Comparison of ENCODE assay signal across 13 cellular contexts in genomic region chr5:38515648-38516047, GRCh38. TPM values are rescaled to one million over a fixed set of nuclear protein-coding genes. Genes with fewer than 3 reads are reported as not detected.
A peak's percentile ranks its signal among the peaks of the same experiment; 100 is the strongest.
DNase-seq lines count a peak whose midpoint lies in the region; ATAC-seq and TF ChIP-seq lines count a peak whose summit lies in the region.
"Had no signal": no experiment of that assay in that cellular context is flagged by ENCODE, and none has a peak within 500 bp of the region (broad histone marks: within the 10 kb centered on the region; RNA-seq: fewer than 3 reads in every experiment).

No MANE protein-coding gene starts in this region.

- ATAC-seq in HG02885 (IDR thresholded peaks at IDR 0.05; ENCODE audit: poor library complexity, unreplicated experiment) (no peak), WTC11 (no peak)
- ATAC-seq: gastrocnemius medialis, pancreas, T-helper 17 cell had no signal

- H3K27ac ChIP-seq in RWPE1 = no peak overlapping the region
- H3K27ac ChIP-seq: gastrocnemius medialis, pancreas had no signal

- no peaks in the 10 kb centered on the region for H3K4me1 Mint-ChIP-seq in WTC11
- H3K4me1 Mint-ChIP-seq: B cell, T-helper 17 cell had no signal

- H3K9me3 Mint-ChIP-seq in WTC11 = peaks cover 6% of the 10 kb centered on the region; the same call in 1 of the 2 replicates

- H3K36me3 Mint-ChIP-seq in WTC11 = peaks cover 6% of the 10 kb centered on the region; the same call in 1 of the 2 replicates

- no peak overlapping the region for H3K4me3 ChIP-seq in fibroblast of the aortic adventitia (ENCODE audit: low read depth, low read length)
- H3K4me3 ChIP-seq in retinal pigment epithelial cell (ENCODE audit: low read length) = no peak overlapping the region
- H3K4me3 ChIP-seq: gastrocnemius medialis, pancreas had no signal

- CTCF ChIA-PET in RWPE1 (lab: Yijun Ruan, JAX) = interaction anchor here (0.7 to 1.5 kb wide), 2 partner anchors 74 to 306 kb away, joined by 4 to 6 read pairs; no protein-coding TSS in a partner anchor
- CTCF ChIA-PET in WTC11 (lab: Charles Lee) = interaction anchor here (1.0 to 1.6 kb wide), 5 partner anchors 10 to 235 kb away, joined by 3 to 15 read pairs (median 4); no protein-coding TSS in a partner anchor

- DNase-seq in NCI-H2107 treated with DMSO at 0.1 percent for 48 hours (lab: John Stamatoyannopoulos, UW; ENCODE audit: unreplicated experiment) (peak; percentile 20), NCI-H2107 (lab: John Stamatoyannopoulos, UW) (no peak), RWPE1 (ENCODE audit: low spot score) (peak; percentile 33), fibroblast of the aortic adventitia (ENCODE audit: low read depth) (peak; percentile 34), retinal pigment epithelial cell (ENCODE audit: low read depth) (no peak), 8988T (no peak), WTC11 (ENCODE audit: low spot score) (no peak)
- DNase-seq: gastrocnemius medialis, NCI-H1105 treated with DMSO at 0.1 percent for 48 hours, pancreas, T-helper 17 cell had no signal

- no peak overlapping the region for H3K27ac Mint-ChIP-seq in WTC11
- H3K27ac Mint-ChIP-seq: B cell, T-helper 17 cell had no signal

- H3K4me3 Mint-ChIP-seq in WTC11 = no peak overlapping the region
- H3K4me3 Mint-ChIP-seq: B cell, T-helper 17 cell had no signal

- TF ChIP-seq CTCF in RWPE1 (conservative IDR thresholded peaks at IDR 0.05; ENCODE audit: low read depth) = peak; percentile 14; the same call in 1 of the 2 replicates
- TF ChIP-seq CTCF in fibroblast of the aortic adventitia (IDR thresholded peaks at IDR 0.05; ENCODE audit: insufficient read depth, low read length) = peak; percentile 42
- peak; percentile 70 for TF ChIP-seq CTCF in retinal pigment epithelial cell (conservative IDR thresholded peaks at IDR 0.05; ENCODE audit: low read depth, low read length)
- no peak for TF ChIP-seq CTCF in WTC11 (IDR thresholded peaks at IDR 0.05)

- no peaks in the 10 kb centered on the region for H3K27me3 Mint-ChIP-seq in WTC11 (ENCODE audit: low read depth)

- POLR2A ChIA-PET in RWPE1 (lab: Yijun Ruan, JAX; ENCODE audit: low non-redundant PET) (no interaction called here), WTC11 (lab: Charles Lee) (no interaction called here)

TF ChIP-seq in WTC11, 78 proteins besides CTCF, POLR2A, EP300 and RAD21:
- TF ChIP-seq CREM (CRISPR knock-in tag; IDR thresholded peaks at IDR 0.05) = no peak
- TF ChIP-seq ZNF219 (CRISPR knock-in tag; IDR thresholded peaks at IDR 0.05; ENCODE audit: borderline replicate concordance) = no peak
- TF ChIP-seq TEAD1 (CRISPR knock-in tag; IDR thresholded peaks at IDR 0.05) = no peak
- TF ChIP-seq, protein P1, sequence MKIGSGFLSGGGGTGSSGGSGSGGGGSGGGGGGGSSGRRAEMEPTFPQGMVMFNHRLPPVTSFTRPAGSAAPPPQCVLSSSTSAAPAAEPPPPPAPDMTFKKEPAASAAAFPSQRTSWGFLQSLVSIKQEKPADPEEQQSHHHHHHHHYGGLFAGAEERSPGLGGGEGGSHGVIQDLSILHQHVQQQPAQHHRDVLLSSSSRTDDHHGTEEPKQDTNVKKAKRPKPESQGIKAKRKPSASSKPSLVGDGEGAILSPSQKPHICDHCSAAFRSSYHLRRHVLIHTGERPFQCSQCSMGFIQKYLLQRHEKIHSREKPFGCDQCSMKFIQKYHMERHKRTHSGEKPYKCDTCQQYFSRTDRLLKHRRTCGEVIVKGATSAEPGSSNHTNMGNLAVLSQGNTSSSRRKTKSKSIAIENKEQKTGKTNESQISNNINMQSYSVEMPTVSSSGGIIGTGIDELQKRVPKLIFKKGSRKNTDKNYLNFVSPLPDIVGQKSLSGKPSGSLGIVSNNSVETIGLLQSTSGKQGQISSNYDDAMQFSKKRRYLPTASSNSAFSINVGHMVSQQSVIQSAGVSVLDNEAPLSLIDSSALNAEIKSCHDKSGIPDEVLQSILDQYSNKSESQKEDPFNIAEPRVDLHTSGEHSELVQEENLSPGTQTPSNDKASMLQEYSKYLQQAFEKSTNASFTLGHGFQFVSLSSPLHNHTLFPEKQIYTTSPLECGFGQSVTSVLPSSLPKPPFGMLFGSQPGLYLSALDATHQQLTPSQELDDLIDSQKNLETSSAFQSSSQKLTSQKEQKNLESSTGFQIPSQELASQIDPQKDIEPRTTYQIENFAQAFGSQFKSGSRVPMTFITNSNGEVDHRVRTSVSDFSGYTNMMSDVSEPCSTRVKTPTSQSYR (CRISPR knock-in tag; IDR thresholded peaks at IDR 0.05) = no peak
- TF ChIP-seq ZNF317 (CRISPR knock-in tag; IDR thresholded peaks at IDR 0.05; ENCODE audit: borderline replicate concordance, low read depth) = no peak
TF ChIP-seq in WTC11: peak in this region for 0.

RNA-seq across cellular contexts. Expression of gene LIFR, which starts 40.8 kb away (rescaled TPM):
- total RNA-seq in fibroblast of the aortic adventitia (ENCODE audit: low replicate concordance) (38.6 and 45.0 TPM in 2 replicates), WTC11 (2021) (12.9 to 14.4 TPM (median 13.7 TPM) in 3 replicates)
- total RNA-seq: B cell had no signal

Comparison
In these comparisons a context has a peak if more than half of its experiments do, and no peak if none do; other contexts are left out.
1. DNase-seq: peak in NCI-H2107 treated with DMSO at 0.1 percent for 48 hours (single experiment), RWPE1 (single experiment) and fibroblast of the aortic adventitia (single experiment); none in NCI-H2107 (single experiment), retinal pigment epithelial cell (single experiment), 8988T (single experiment) and WTC11 (single experiment).